26 cellular contexts compared by ENCODE assay signal in genomic region chr10:104096692-104097091, GRCh38. TPM values are rescaled to one million over a fixed set of nuclear protein-coding genes. Genes with fewer than 3 reads are reported as not detected.
"Had no signal": no experiment of that assay in that cellular context is flagged by ENCODE, and none has a peak within 500 bp of the region (broad histone marks: within the 10 kb centered on the region; RNA-seq: fewer than 3 reads in every experiment).

No MANE protein-coding gene starts in this region.

- DNase-seq: activated CD4-positive, alpha-beta T cell treated with anti-CD3 and anti-CD28 coated beads, Interleukin-2, amount 10 ng/mL, durations not matched to agents 24 days and 14 days; activated CD4-positive, alpha-beta T cell treated with anti-CD3 and anti-CD28 coated beads, Interleukin-2, amount 50 U/mL, for 4 hours; activated CD8-positive, alpha-beta T cell treated with anti-CD3 and anti-CD28 coated beads for 36 hours; activated gamma-delta T cell; activated naive CD4-positive, alpha-beta T cell treated with Interleukin-2 at 50 U/mL for 16 hours; activated naive CD8-positive, alpha-beta T cell treated with anti-CD3 and anti-CD28 coated beads, Interleukin-2, amount 10 ng/mL, durations not matched to agents 7 days and 5 days; activated T-cell treated with anti-CD3 and anti-CD28 coated beads, Interleukin-2, amount 50 U/mL, for 1 hour; amygdala; Karpas-422; KBM-7; NCI-H1105; NCI-H1417 treated with DMSO at 0.1 percent for 48 hours; NCI-H187 treated with DMSO at 0.1 percent for 48 hours; NCI-H2081; NCI-H226; NCI-H524 treated with DMSO at 0.1 percent for 48 hours; RPMI8226; SHP77 treated with DMSO at 0.1 percent for 48 hours; SK-N-SH had no signal

- H3K4me3 ChIP-seq: ascending aorta, cardiac muscle cell, SJSA1 had no signal

- ATAC-seq: activated CD8-positive, alpha-beta T cell treated with anti-CD3 and anti-CD28 coated beads for 36 hours; Panc1 had no signal

RNA-seq across cellular contexts. Expression of gene COL17A1, which starts 11.0 kb away (rescaled TPM):
- total RNA-seq: activated CD4-positive, alpha-beta T cell treated with anti-CD3 and anti-CD28 coated beads, Interleukin-2, amount 10 ng/mL, durations not matched to agents 24 days and 14 days; activated CD8-positive, alpha-beta memory T cell treated with anti-CD3 and anti-CD28 coated beads for 36 hours; activated CD8-positive, alpha-beta T cell treated with anti-CD3 and anti-CD28 coated beads for 36 hours; activated naive CD8-positive, alpha-beta T cell treated with anti-CD3 and anti-CD28 coated beads, Interleukin-2, amount 10 ng/mL, durations not matched to agents 7 days and 5 days; activated T-helper 2 cell treated with anti-CD3 and anti-CD28 coated beads, Interferon-gamma antibody, Interleukin-2, Interleukin-4, amounts not matched to agents 10 μg/mL and 5 μg/mL and 100 μg/mL, durations not matched to agents 14 hours and 24 hours and 36 hours; cardiac muscle cell; NCI-H460 had no signal
